In genomic region chr3:47781685-47782537, GRCh38 we compare ENCODE assay signal across 1 cellular context.
TF ChIP-seq lines count a peak whose summit lies in the region.

Gene SMARCC1 (minus strand): TSS chr3:47781893. CDS start chr3:47781797, 96 bp downstream.

TF ChIP-seq in K562, 482 proteins besides CTCF, POLR2A, EP300 and RAD21 (continued from another document and continues in another):
- TF ChIP-seq BRF2 (IDR thresholded peaks at IDR 0.05; ENCODE audit: borderline replicate concordance, insufficient read depth, insufficient read length) (no peak), AFF4 (CRISPR knock-in tag; IDR thresholded peaks at IDR 0.05) (peak; percentile 71; the same call in 1 of the 2 replicates), MBD1 (CRISPR knock-in tag; IDR thresholded peaks at IDR 0.05) (no peak), HSF4 (CRISPR knock-in tag; IDR thresholded peaks at IDR 0.05; ENCODE audit: borderline replicate concordance) (no peak), RBM17 (IDR thresholded peaks at IDR 0.05; ENCODE audit: borderline replicate concordance, low read depth, low read length) (no peak), GTF2E2 (tag; IDR thresholded peaks at IDR 0.05) (peak; percentile 97), HMG20A (CRISPR knock-in tag; conservative IDR thresholded peaks at IDR 0.05) (no peak), KLF16 (IDR thresholded peaks at IDR 0.05) (no peak), JUNB (CRISPR knock-in tag; conservative IDR thresholded peaks at IDR 0.05) (no peak), HNRNPK (IDR thresholded peaks at IDR 0.05; ENCODE audit: low read depth, low read length, poor library complexity, severe bottlenecking) (no peak), PML (IDR thresholded peaks at IDR 0.05; ENCODE audit: low read length) (peak; percentile 81), PHTF2 (CRISPR knock-in tag; IDR thresholded peaks at IDR 0.05) (peak; percentile 63; the same call in 1 of the 2 replicates), ZNF589 (CRISPR knock-in tag; IDR thresholded peaks at IDR 0.05; ENCODE audit: low read depth) (peak; percentile 59), HNRNPH1 (optimal IDR thresholded peaks at IDR 0.05; ENCODE audit: low read depth, low read length) (no peak), ATF2 (CRISPR knock-in tag; IDR thresholded peaks at IDR 0.05) (no peak; the same call in 1 of the 2 replicates), HIVEP1 (CRISPR knock-in tag; IDR thresholded peaks at IDR 0.05) (no peak), NONO (IDR thresholded peaks at IDR 0.05; ENCODE audit: low read depth in 2 of 2, low read length in 1 of 2) (peak; percentile 70 to 76; a peak in 2 of 4 replicates), ZNF282 (CRISPR knock-in tag; IDR thresholded peaks at IDR 0.05) (no peak; the same call in 1 of the 2 replicates), DIDO1 (tag; IDR thresholded peaks at IDR 0.05; ENCODE audit: low read depth) (peak; percentile 57; the same call in 1 of the 2 replicates), NFE2 (IDR thresholded peaks at IDR 0.05; ENCODE audit: low read depth) (no peak), SIN3A (IDR thresholded peaks at IDR 0.05; ENCODE audit: borderline replicate concordance in 2 of 2, control insufficient read depth in 1 of 2, low read depth in 2 of 2, low read length in 2 of 2) (peak; percentile 8 to 61; a peak in 1 of 4 replicates), RBM14 (IDR thresholded peaks at IDR 0.05; ENCODE audit: borderline replicate concordance, insufficient read depth, low read depth, low read length) (no peak), MED1 (CRISPR knock-in tag; IDR thresholded peaks at IDR 0.05; ENCODE audit: borderline replicate concordance) (no peak), SNAPC5 (CRISPR knock-in tag; IDR thresholded peaks at IDR 0.05) (no peak), ZC3H11A (IDR thresholded peaks at IDR 0.05; ENCODE audit: low read depth, low read length) (no peak), ATF3 (IDR thresholded peaks at IDR 0.05) (no peak), ATF3 (CRISPR knock-in tag; conservative IDR thresholded peaks at IDR 0.05) (peak; percentile 19; the same call in 1 of the 2 replicates), E2F5 (CRISPR knock-in tag; IDR thresholded peaks at IDR 0.05) (0 out of 2 replicates have a peak, but pooled peaks have one; percentile 82), ZHX1 (conservative IDR thresholded peaks at IDR 0.05; ENCODE audit: low read length) (no peak), BRD4 (IDR thresholded peaks at IDR 0.05) (peak; percentile 52; the same call in 1 of the 2 replicates), ZNF77 (CRISPR knock-in tag; IDR thresholded peaks at IDR 0.05) (no peak), SP1 (CRISPR knock-in tag; IDR thresholded peaks at IDR 0.05) (peak; percentile 85), ZFP36 (IDR thresholded peaks at IDR 0.05; ENCODE audit: low read depth, low read length, partially characterized antibody) (peak; percentile 21), TGIF2 (CRISPR knock-in tag; IDR thresholded peaks at IDR 0.05) (no peak), CREB5 (CRISPR knock-in tag; IDR thresholded peaks at IDR 0.05) (no peak), GATAD2A (IDR thresholded peaks at IDR 0.05) (peak; percentile 61; the same call in 1 of the 2 replicates), ZNF766 (CRISPR knock-in tag; conservative IDR thresholded peaks at IDR 0.05) (no peak; the same call in 1 of the 2 replicates), MTA1 (IDR thresholded peaks at IDR 0.05; ENCODE audit: borderline replicate concordance) (no peak), HOMEZ (CRISPR knock-in tag; IDR thresholded peaks at IDR 0.05) (no peak), ZBTB9 (CRISPR knock-in tag; IDR thresholded peaks at IDR 0.05) (no peak; the same call in 1 of the 2 replicates), SRSF1 (IDR thresholded peaks at IDR 0.05; ENCODE audit: low read depth, low read length) (0 out of 2 replicates have a peak, but pooled peaks have one; percentile 40), ADNP (tag; IDR thresholded peaks at IDR 0.05) (no peak), RBBP5 (IDR thresholded peaks at IDR 0.05; ENCODE audit: borderline replicate concordance, insufficient read depth, low read length, poor library complexity, severe bottlenecking) (peak; percentile 94), C11orf30 (IDR thresholded peaks at IDR 0.05; ENCODE audit: low read depth) (no peak), SMARCE1 (IDR thresholded peaks at IDR 0.05) (peak; percentile 67), ZNF445 (CRISPR knock-in tag; IDR thresholded peaks at IDR 0.05; ENCODE audit: low read depth) (no peak), MAFF (IDR thresholded peaks at IDR 0.05; ENCODE audit: low read length) (no peak), XRCC3 (IDR thresholded peaks at IDR 0.05) (no peak), ZNF583 (CRISPR knock-in tag; IDR thresholded peaks at IDR 0.05) (no peak), ZNF124 (CRISPR knock-in tag; IDR thresholded peaks at IDR 0.05) (no peak), CHD2 (IDR thresholded peaks at IDR 0.05; ENCODE audit: low read depth, low read length) (peak; percentile 95)
